1 cellular context compared by ENCODE assay signal in the genomic region with DNA sequence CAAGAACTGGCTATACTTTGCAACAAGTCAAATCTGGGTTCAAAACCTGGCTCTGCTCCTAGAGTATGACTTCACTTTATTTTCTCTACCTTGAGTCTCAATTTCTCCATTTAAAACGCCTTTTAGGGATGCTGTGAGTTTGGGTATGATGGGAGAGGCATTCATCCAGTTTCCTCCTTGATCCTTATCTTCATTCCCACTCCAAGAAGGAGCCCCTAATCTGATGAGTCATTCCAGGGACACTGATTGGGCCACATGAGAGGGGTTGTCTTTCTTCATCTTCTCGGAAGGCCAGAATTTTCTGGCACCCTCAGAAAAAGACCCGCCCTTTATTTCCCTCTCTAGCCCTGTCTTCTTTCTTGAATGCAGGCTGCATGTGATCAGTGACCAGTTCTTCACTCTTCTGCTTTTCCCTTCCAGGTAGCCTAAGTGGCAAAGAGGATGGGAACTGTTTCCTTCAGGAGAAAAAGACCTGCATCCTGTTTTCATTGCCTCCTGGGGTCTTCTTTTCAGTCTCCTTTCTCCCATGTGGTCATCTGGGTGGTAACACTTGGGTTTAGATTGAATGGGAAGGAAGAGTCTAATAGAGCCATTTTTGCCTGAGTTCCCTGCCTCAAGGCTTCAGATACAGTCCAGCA.
TF ChIP-seq lines count a peak whose summit lies in the region.

No MANE protein-coding gene starts in this region.

TF ChIP-seq in A549, 52 proteins besides CTCF, POLR2A, EP300 and RAD21 (continued from another document):
- TF ChIP-seq NFE2L2 (conservative IDR thresholded peaks at IDR 0.05; ENCODE audit: low read length), result peak; percentile 36; the same call in 1 of the 2 replicates
TF ChIP-seq in A549: peak in this region for 3.
